27 cellular contexts compared by ENCODE assay signal in the genomic region with DNA sequence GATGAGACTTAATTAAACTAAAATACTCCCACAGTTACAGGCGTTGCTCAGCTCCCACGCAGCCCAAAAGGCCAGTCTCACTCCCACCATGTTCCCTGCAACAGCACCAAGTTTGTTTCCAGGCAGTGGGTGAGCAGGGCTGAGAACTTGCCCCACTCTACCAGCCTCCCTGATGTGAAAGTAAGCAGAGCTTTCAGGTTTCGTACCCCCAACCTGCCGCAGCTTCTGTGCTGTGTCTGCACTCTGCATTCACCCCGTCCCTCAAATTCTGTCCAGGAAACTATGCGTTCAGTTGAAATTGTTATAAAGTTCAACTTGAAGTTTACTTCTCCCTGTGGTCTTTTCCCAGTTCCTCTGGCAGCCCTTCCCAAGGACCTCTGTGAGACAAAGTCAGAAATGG.
"Had no signal": no experiment of that assay in that cellular context is flagged by ENCODE, and none has a peak within 500 bp of the region (broad histone marks: within the 10 kb centered on the region; RNA-seq: fewer than 3 reads in every experiment).

No MANE protein-coding gene starts in this region.

- H3K4me3 ChIP-seq: colonic mucosa, coronary artery, dorsolateral prefrontal cortex, esophagus muscularis mucosa, esophagus squamous epithelium, gastrocnemius medialis, gastroesophageal sphincter, heart left ventricle, heart right ventricle had no signal

- H3K27me3 ChIP-seq: colonic mucosa, esophagus muscularis mucosa, esophagus squamous epithelium, foreskin keratinocyte, gastrocnemius medialis, gastroesophageal sphincter, heart left ventricle, heart right ventricle had no signal

- H3K36me3 ChIP-seq: colonic mucosa, esophagus muscularis mucosa, esophagus squamous epithelium, gastrocnemius medialis, gastroesophageal sphincter, heart left ventricle, heart right ventricle had no signal

- H3K9me3 ChIP-seq: colonic mucosa, esophagus muscularis mucosa, esophagus squamous epithelium, gastrocnemius medialis, gastroesophageal sphincter had no signal

- DNase-seq: colonic mucosa; cortex of kidney; dermis blood vessel endothelial cell; dorsolateral prefrontal cortex; effector CD4-positive, alpha-beta T cell; effector CD8-positive, alpha-beta T cell; effector memory CD4-positive, alpha-beta T cell; effector memory CD8-positive, alpha-beta T cell; endodermal cell; erythroblast; esophagus squamous epithelium; foreskin fibroblast; foreskin keratinocyte; foreskin melanocyte; gastrocnemius medialis; glutamatergic neuron; head of caudate nucleus; heart left ventricle; heart right ventricle had no signal

- FAIRE-seq: endometrium, endothelial cell of umbilical vein, frontal cortex had no signal

- H3K4me1 ChIP-seq: colonic mucosa, esophagus muscularis mucosa, esophagus squamous epithelium, foreskin keratinocyte, gastrocnemius medialis, gastroesophageal sphincter, heart left ventricle, heart right ventricle had no signal

- H3K27ac ChIP-seq: colonic mucosa, coronary artery, dorsolateral prefrontal cortex, epithelial cell of prostate, esophagus muscularis mucosa, esophagus squamous epithelium, foreskin keratinocyte, gastrocnemius medialis, gastroesophageal sphincter, heart left ventricle, heart right ventricle had no signal

- ATAC-seq: effector memory CD8-positive, alpha-beta T cell; esophagus mucosa; foreskin keratinocyte; gastrocnemius medialis; gastroesophageal sphincter; heart left ventricle; heart right ventricle had no signal
